30 cellular contexts compared by ENCODE assay signal in genomic region chr1:94011129-94011528, GRCh38.
"Had no signal": no experiment of that assay in that cellular context is flagged by ENCODE, and none has a peak within 500 bp of the region (broad histone marks: within the 10 kb centered on the region; RNA-seq: fewer than 3 reads in every experiment).

No MANE protein-coding gene starts in this region.

- ATAC-seq: activated CD4-positive, alpha-beta T cell treated with anti-CD3 and anti-CD28 coated beads for 36 hours; activated CD8-positive, alpha-beta memory T cell treated with anti-CD3 and anti-CD28 coated beads, Interleukin-2, amount 10 ng/mL, durations not matched to agents 7 days and 5 days; activated CD8-positive, alpha-beta T cell treated with anti-CD3 and anti-CD28 coated beads, Interleukin-2, amount 10 ng/mL, durations not matched to agents 7 days and 5 days; activated naive CD8-positive, alpha-beta T cell treated with anti-CD3 and anti-CD28 coated beads, Interleukin-2, amount 50 U/mL, for 24 hours; effector memory CD8-positive, alpha-beta T cell; T-helper 17 cell had no signal

- H3K4me3 ChIP-seq: adrenal gland, breast epithelium, cardiac muscle cell, esophagus muscularis mucosa, gastroesophageal sphincter had no signal

- DNase-seq: activated CD4-positive, alpha-beta memory T cell treated with anti-CD3 and anti-CD28 coated beads for 36 hours; activated CD4-positive, alpha-beta T cell treated with anti-CD3 and anti-CD28 coated beads for 36 hours; activated CD4-positive, alpha-beta T cell treated with anti-CD3 and anti-CD28 coated beads, Interleukin-2, amount 10 ng/mL, durations not matched to agents 24 days and 14 days; activated CD4-positive, CD25-positive, alpha-beta regulatory T cell; activated CD4-positive, CD25-positive, alpha-beta regulatory T cell treated with anti-CD3 and anti-CD28 coated beads, Interleukin-2, amount 50 U/mL, for 72 hours; activated CD8-positive, alpha-beta memory T cell treated with anti-CD3 and anti-CD28 coated beads, Interleukin-2, amount 10 ng/mL, durations not matched to agents 7 days and 5 days; activated CD8-positive, alpha-beta memory T cell treated with anti-CD3 and anti-CD28 coated beads, Interleukin-2, amount 50 U/mL, for 4 hours; activated CD8-positive, alpha-beta T cell treated with anti-CD3 and anti-CD28 coated beads, Interleukin-2, amount 10 ng/mL, durations not matched to agents 7 days and 5 days; activated effector memory CD4-positive, alpha-beta T cell treated with anti-CD3 and anti-CD28 coated beads, Interleukin-2, amount 50 U/mL, for 16 hours; activated naive CD4-positive, alpha-beta T cell treated with anti-CD3 and anti-CD28 coated beads for 36 hours; activated naive CD8-positive, alpha-beta T cell treated with anti-CD3 and anti-CD28 coated beads for 36 hours; activated naive CD8-positive, alpha-beta T cell treated with anti-CD3 and anti-CD28 coated beads, Interleukin-2, amount 50 U/mL, for 24 hours; activated T-cell treated with anti-CD3 and anti-CD28 coated beads, Interleukin-2, amount 50 U/mL, for 1 hour; activated T-cell treated with anti-CD3 and anti-CD28 coated beads, Interleukin-2, amount 50 U/mL, for 48 hours; adrenal gland; amygdala; aorta; cortex of kidney; dermis blood vessel endothelial cell; effector CD4-positive, alpha-beta T cell; effector memory CD8-positive, alpha-beta T cell; erythroblast; foreskin melanocyte; T-helper 1 cell; T-helper 17 cell; T1000 had no signal

- H3K27me3 ChIP-seq: adrenal gland, breast epithelium, cardiac muscle cell, gastroesophageal sphincter had no signal

- H3K9me3 ChIP-seq: adrenal gland, breast epithelium, esophagus muscularis mucosa, gastroesophageal sphincter had no signal

- H3K4me1 ChIP-seq: adrenal gland, breast epithelium, esophagus muscularis mucosa, gastroesophageal sphincter had no signal

- H3K27ac ChIP-seq: adrenal gland, breast epithelium, cardiac muscle cell, esophagus muscularis mucosa, gastroesophageal sphincter had no signal

- H3K36me3 ChIP-seq: adrenal gland, breast epithelium, cardiac muscle cell, esophagus muscularis mucosa, gastroesophageal sphincter had no signal
